In the genomic region with DNA sequence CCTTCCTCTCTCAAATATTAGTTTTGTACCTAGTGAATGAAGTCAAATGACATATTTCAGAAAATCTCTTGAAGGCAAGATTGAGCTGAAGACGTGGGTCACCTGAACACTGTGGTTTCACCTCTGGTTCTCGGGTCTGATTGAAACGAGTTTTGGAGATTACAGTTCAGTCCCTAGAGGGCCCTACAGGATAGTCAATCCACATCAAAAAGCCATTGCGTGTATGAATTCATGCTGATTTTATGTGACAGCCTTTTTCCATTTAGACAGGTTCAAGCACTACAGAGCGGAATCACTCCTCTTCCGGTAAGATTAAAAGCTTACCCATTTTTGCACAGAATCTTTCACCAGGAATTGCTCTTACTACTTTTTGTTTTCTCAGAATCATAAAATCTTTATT, we compare ENCODE assay signal across 9 cellular contexts.
DNase-seq lines count a peak whose midpoint lies in the region; ATAC-seq, FAIRE-seq and TF ChIP-seq lines count a peak whose summit lies in the region.
"Had no signal": no experiment of that assay in that cellular context is flagged by ENCODE, and none has a peak within 500 bp of the region (broad histone marks: within the 10 kb centered on the region; RNA-seq: fewer than 3 reads in every experiment).

No MANE protein-coding gene starts in this region.

- H3K4me3 ChIP-seq in bronchial epithelial cell (ENCODE audit: low read depth, low read length): no peak overlapping the region
- no peak overlapping the region for H3K4me3 ChIP-seq in psoas muscle

- 53 to 64% (median 56%) methylated on average over 6 of the region's 6 CpGs for WGBS in psoas muscle, 3 donors

- peaks cover 21% of the 10 kb centered on the region for H3K27me3 Mint-ChIP-seq in activated CD4-positive, alpha-beta T cell treated with anti-CD3 and anti-CD28 coated beads, Interleukin-2, amount 10 ng/mL, durations not matched to agents 24 days and 14 days
- H3K27me3 Mint-ChIP-seq in glutamatergic neuron (ENCODE audit: unreplicated experiment): no peaks in the 10 kb centered on the region

- H3K4me1 Mint-ChIP-seq in activated CD4-positive, alpha-beta T cell treated with anti-CD3 and anti-CD28 coated beads, Interleukin-2, amount 10 ng/mL, durations not matched to agents 24 days and 14 days: peaks cover 5% of the 10 kb centered on the region
- H3K4me1 Mint-ChIP-seq in glutamatergic neuron (ENCODE audit: low read depth, unreplicated experiment): no peaks in the 10 kb centered on the region

- intact Hi-C loops in activated CD4-positive, alpha-beta T cell treated with anti-CD3 and anti-CD28 coated beads, Interleukin-2, amount 10 ng/mL, durations not matched to agents 24 days and 14 days (cut with micrococcal nuclease): loop anchor here (5.0 kb wide), 1 partner anchor 137 kb away; no protein-coding TSS in a partner anchor
- intact Hi-C loops in psoas muscle (cut with DNase I): no loop called here

- no peaks in the 10 kb centered on the region for H3K4me1 ChIP-seq in psoas muscle

- no peaks in the 10 kb centered on the region for H3K36me3 ChIP-seq in bronchial epithelial cell (ENCODE audit: control insufficient read depth, insufficient read depth, low read length)
- H3K36me3 ChIP-seq in psoas muscle (ENCODE audit: insufficient read depth in 1 of 2, low read depth in 1 of 2): no peaks in the 10 kb centered on the region

- H3K27me3 ChIP-seq in bronchial epithelial cell (ENCODE audit: control insufficient read depth, insufficient read depth, low read length): peaks cover 2% of the 10 kb centered on the region
- peaks cover 0 to 6% (median 2%) of the 10 kb centered on the region in 3 donors for H3K27me3 ChIP-seq in psoas muscle (ENCODE audit: insufficient read depth in 3 of 3, low read length in 2 of 3)

- no peak overlapping the region for H3K27ac ChIP-seq in psoas muscle

- H3K27ac Mint-ChIP-seq in activated CD4-positive, alpha-beta T cell treated with anti-CD3 and anti-CD28 coated beads, Interleukin-2, amount 10 ng/mL, durations not matched to agents 24 days and 14 days: no peak overlapping the region
- no peak overlapping the region for H3K27ac Mint-ChIP-seq in glutamatergic neuron (ENCODE audit: unreplicated experiment)

- H3K36me3 Mint-ChIP-seq in activated CD4-positive, alpha-beta T cell treated with anti-CD3 and anti-CD28 coated beads, Interleukin-2, amount 10 ng/mL, durations not matched to agents 24 days and 14 days (ENCODE audit: low read depth): no peaks in the 10 kb centered on the region
- no peaks in the 10 kb centered on the region for H3K36me3 Mint-ChIP-seq in glutamatergic neuron (ENCODE audit: unreplicated experiment)

- no peaks in the 10 kb centered on the region for H3K9me3 ChIP-seq in psoas muscle

- no peak for FAIRE-seq in bronchial epithelial cell (lab: Jason Lieb, UNC)

- DNase-seq in activated CD4-positive, alpha-beta T cell treated with anti-CD3 and anti-CD28 coated beads, Interleukin-2, amount 10 ng/mL, durations not matched to agents 24 days and 14 days: peak; percentile 60
- no peak for DNase-seq in activated CD4-positive, alpha-beta T cell treated with anti-CD3 and anti-CD28 coated beads, Interleukin-2, amount 50 U/mL, for 4 hours
- DNase-seq in NCI-H1092 treated with DMSO at 0.1 percent for 48 hours (lab: John Stamatoyannopoulos, UW) (peak; percentile 9), bronchial epithelial cell (ENCODE audit: low read depth) (peak; percentile 53), psoas muscle (no peak), globus pallidus (ENCODE audit: low spot score) (no peak), glutamatergic neuron (no peak)
- DNase-seq: DMS79 treated with DMSO at 0.1 percent for 48 hours had no signal

- no peak overlapping the region for H3K4me3 Mint-ChIP-seq in activated CD4-positive, alpha-beta T cell treated with anti-CD3 and anti-CD28 coated beads, Interleukin-2, amount 10 ng/mL, durations not matched to agents 24 days and 14 days
- H3K4me3 Mint-ChIP-seq in glutamatergic neuron (ENCODE audit: unreplicated experiment): no peak overlapping the region

- TF ChIP-seq CTCF in bronchial epithelial cell (IDR thresholded peaks at IDR 0.05; ENCODE audit: insufficient read depth, low read length, severe bottlenecking) (peak; percentile 66), psoas muscle (IDR thresholded peaks at IDR 0.05) (peak; percentile 6), glutamatergic neuron (IDR thresholded peaks at IDR 0.05; ENCODE audit: partially characterized antibody, unreplicated experiment) (no peak)

- ATAC-seq in psoas muscle (no peak), GM18498 (IDR thresholded peaks at IDR 0.05; ENCODE audit: unreplicated experiment) (no peak)

- no peaks in the 10 kb centered on the region for H3K9me3 Mint-ChIP-seq in activated CD4-positive, alpha-beta T cell treated with anti-CD3 and anti-CD28 coated beads, Interleukin-2, amount 10 ng/mL, durations not matched to agents 24 days and 14 days
- peaks cover 3% of the 10 kb centered on the region for H3K9me3 Mint-ChIP-seq in glutamatergic neuron (ENCODE audit: unreplicated experiment)

Comparison
In these comparisons a context has a peak if more than half of its experiments do, and no peak if none do; other contexts are left out.
1. DNase-seq: peak in activated CD4-positive, alpha-beta T cell treated with anti-CD3 and anti-CD28 coated beads, Interleukin-2, amount 10 ng/mL, durations not matched to agents 24 days and 14 days (single experiment), NCI-H1092 treated with DMSO at 0.1 percent for 48 hours (single experiment) and bronchial epithelial cell (single experiment); none in activated CD4-positive, alpha-beta T cell treated with anti-CD3 and anti-CD28 coated beads, Interleukin-2, amount 50 U/mL, for 4 hours (0 of 2), psoas muscle (0 of 2), globus pallidus (single experiment) and glutamatergic neuron (single experiment).